ENCODE assay signal across 7 cellular contexts in the genomic region with DNA sequence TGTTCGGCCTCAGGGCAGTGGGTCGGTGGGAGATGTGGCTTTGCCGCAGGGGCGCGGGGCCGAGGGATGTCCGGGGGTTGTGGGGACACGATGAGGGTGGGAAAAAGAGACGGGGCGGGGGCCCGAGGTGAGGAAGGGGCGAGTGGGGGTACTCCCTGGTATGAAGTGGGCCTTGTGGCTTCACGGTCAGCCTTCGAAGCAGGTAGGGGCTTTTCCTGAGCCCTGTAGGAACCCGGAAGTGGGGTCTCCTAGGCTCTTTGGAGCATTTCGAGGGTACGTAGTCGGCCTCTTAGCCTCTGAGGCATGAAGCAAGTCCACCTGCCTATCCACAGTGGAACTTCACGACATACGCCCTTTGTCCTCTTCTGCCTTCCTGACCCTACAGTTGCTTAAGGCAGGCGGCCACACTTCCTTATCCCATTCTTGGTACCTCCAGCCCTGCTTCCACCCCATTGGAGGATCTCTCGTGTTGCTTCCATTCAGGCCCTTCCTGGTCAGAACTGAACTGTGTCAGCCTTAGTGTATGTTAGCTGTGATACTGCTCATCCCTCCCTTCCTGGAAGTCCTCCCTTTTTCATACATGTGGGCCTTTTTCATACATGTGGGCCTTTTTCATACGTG. TPM values are rescaled to one million over a fixed set of nuclear protein-coding genes. Genes with fewer than 3 reads are reported as not detected.
DNase-seq lines count a peak whose midpoint lies in the region; TF ChIP-seq lines count a peak whose summit lies in the region.

No MANE protein-coding gene starts in this region.

- DNase-seq in GM12865 (ENCODE audit: low read depth) (peak; percentile 68), foreskin fibroblast (peak in 1 of 2 donors; percentile 50), ovary (no peak), NCI-H526 treated with DMSO at 0.1 percent for 48 hours (lab: John Stamatoyannopoulos, UW) (no peak), GOT3 (lab: John Stamatoyannopoulos, UW) (no peak)
- DNase-seq in activated T-cell treated with anti-CD3 and anti-CD28 coated beads, Interleukin-2, amount 50 U/mL, for 48 hours, result peak; percentile 60 to 62

- H3K79me2 ChIP-seq in KMS-11 (ENCODE audit: insufficient read depth, low read depth), result peaks cover 30% of the 10 kb centered on the region

- 1% methylated on average over 23 of the region's 23 CpGs for WGBS in ovary, 3 donors

- H3K9me3 ChIP-seq in ovary, result no peaks in the 10 kb centered on the region

- H3K4me1 ChIP-seq in KMS-11 (ENCODE audit: low read depth, poor library complexity, severe bottlenecking), result peaks cover 7% of the 10 kb centered on the region
- peaks cover 9% of the 10 kb centered on the region for H3K4me1 ChIP-seq in ovary (ENCODE audit: insufficient read depth)

- H3K27me3 ChIP-seq in KMS-11 (ENCODE audit: insufficient read depth, low read depth) (no peaks in the 10 kb centered on the region), ovary (no peaks in the 10 kb centered on the region)

- peak overlapping the region; percentile 34; the same call in 1 of the 2 replicates for H3K4me2 ChIP-seq in KMS-11

- peak overlapping the region; percentile 61; the same call in 1 of the 2 replicates for H2AFZ ChIP-seq in KMS-11 (ENCODE audit: low read depth)

- peak overlapping the region; percentile 92 for H3K9ac ChIP-seq in KMS-11

- no peak for TF ChIP-seq EP300 in ovary (IDR thresholded peaks at IDR 0.05)

- H3K27ac ChIP-seq in KMS-11 (peak overlapping the region; percentile 96), ovary (peak overlapping the region; percentile 68 to 96)

- no peaks in the 10 kb centered on the region for H4K20me1 ChIP-seq in KMS-11 (ENCODE audit: insufficient read depth)

- intact Hi-C loops in ovary (cut with DNase I), result loop anchor here in 3 of 4 donors (2.0 to 10.0 kb wide), 2 partner anchors 22 to 58 kb away; partner anchors contain the start of gene BRPF1 (in 1 of the 3)

- TF ChIP-seq CTCF in GM12865 (IDR thresholded peaks at IDR 0.05; ENCODE audit: insufficient read depth, low read depth, low read length, missing control alignments) (no peak), KMS-11 (conservative IDR thresholded peaks at IDR 0.05; ENCODE audit: low read depth, low read length) (no peak), foreskin fibroblast (IDR thresholded peaks at IDR 0.05; ENCODE audit: low read depth, low read length) (no peak), ovary (IDR thresholded peaks at IDR 0.05) (no peak)

- peak overlapping the region; percentile 86 for H3K4me3 ChIP-seq in GM12865 (ENCODE audit: low read depth, low read length)
- H3K4me3 ChIP-seq in KMS-11 (IDR thresholded peaks at IDR 0.05; ENCODE audit: insufficient read depth, low read depth, low read length), result no peak overlapping the region
- H3K4me3 ChIP-seq in foreskin fibroblast (ENCODE audit: low read depth in 1 of 2, low read length in 2 of 2), result peak overlapping the region; percentile 73 to 78
- peak overlapping the region; percentile 58 for H3K4me3 ChIP-seq in ovary

- no peaks in the 10 kb centered on the region for H3K36me3 ChIP-seq in KMS-11 (ENCODE audit: insufficient read depth)
- H3K36me3 ChIP-seq in ovary, result peaks cover 1% of the 10 kb centered on the region

- no peak for TF ChIP-seq POLR2A in ovary (IDR thresholded peaks at IDR 0.05)

RNA-seq across cellular contexts. Expression of gene ARPC4, which starts 0.4 kb away (rescaled TPM):
- 100 to 1,000 TPM in 3 of 7 donors, 10 to 100 TPM in 4; 58.3 to 123 (median 85.1) TPM for total RNA-seq in ovary
- 100 to 1,000 TPM in 1 of 2 donors, 10 to 100 TPM in 1; 75.2 to 189 TPM for polyA plus RNA-seq in ovary

RNA-seq across cellular contexts. Expression of gene TADA3, which starts 1.0 kb away (rescaled TPM):
- 10 to 100 TPM; 49.4 to 77.9 (median 67.4) TPM for total RNA-seq in ovary
- 10 to 100 TPM; 45.5 to 49.5 TPM for polyA plus RNA-seq in ovary

RNA-seq across cellular contexts. Expression of gene TTLL3, which starts 16.8 kb away (rescaled TPM):
- 10 to 100 TPM; 53.4 to 94.4 (median 65.1) TPM for total RNA-seq in ovary
- polyA plus RNA-seq in ovary, result 10 to 100 TPM; 43.0 to 62.0 TPM

RNA-seq across cellular contexts. Expression of gene CAMK1, which starts 23.5 kb away (rescaled TPM):
- 10 to 100 TPM; 38.4 to 67.3 (median 48.4) TPM for total RNA-seq in ovary
- polyA plus RNA-seq in ovary, result 10 to 100 TPM; 34.8 to 38.7 TPM

RNA-seq across cellular contexts. Expression of gene OGG1, which starts 43.5 kb away (rescaled TPM):
- total RNA-seq in ovary, result 10 to 100 TPM; 16.8 to 54.3 (median 31.5) TPM
- polyA plus RNA-seq in ovary, result 10 to 100 TPM; 28.1 to 28.9 TPM

Comparison
In these comparisons a context has a peak if more than half of its experiments do, and no peak if none do; other contexts are left out.
1. DNase-seq: peak in GM12865 (single experiment) and activated T-cell treated with anti-CD3 and anti-CD28 coated beads, Interleukin-2, amount 50 U/mL, for 48 hours (2 of 2); none in ovary (0 of 5), NCI-H526 treated with DMSO at 0.1 percent for 48 hours (single experiment) and GOT3 (single experiment).